ENCODE assay signal across 30 cellular contexts in genomic region chr4:79613269-79613995, GRCh38.
"Had no signal": no experiment of that assay in that cellular context is flagged by ENCODE, and none has a peak within 500 bp of the region (broad histone marks: within the 10 kb centered on the region; RNA-seq: fewer than 3 reads in every experiment).

No MANE protein-coding gene starts in this region.

- ATAC-seq: activated CD4-positive, CD25-positive, alpha-beta regulatory T cell treated with anti-CD3 and anti-CD28 coated beads, Interleukin-2, amount 50 U/mL, for 24 hours; activated CD8-positive, alpha-beta T cell treated with anti-CD3 and anti-CD28 coated beads for 36 hours; activated T-cell treated with anti-CD3 and anti-CD28 coated beads, Interleukin-2, amount 50 U/mL, for 4 hours; activated T-helper 17 cell treated with anti-CD3 and anti-CD28 coated beads, Interleukin-2, amount 50 U/mL, for 72 hours; gastroesophageal sphincter; heart right ventricle had no signal

- H3K4me1 ChIP-seq: colonic mucosa, esophagus squamous epithelium, heart right ventricle had no signal

- H3K27ac ChIP-seq: brain microvascular endothelial cell, colonic mucosa, epithelial cell of prostate, esophagus squamous epithelium, heart right ventricle, hepatocyte, WERI-Rb-1 had no signal

- FAIRE-seq: astrocyte, bronchial epithelial cell, endometrium, endothelial cell of umbilical vein had no signal

- H3K9me3 ChIP-seq: colonic mucosa, esophagus squamous epithelium, gastroesophageal sphincter, heart right ventricle had no signal

- H3K36me3 ChIP-seq: brain microvascular endothelial cell, colonic mucosa, esophagus squamous epithelium, gastroesophageal sphincter, heart right ventricle, WERI-Rb-1 had no signal

- H3K27me3 ChIP-seq: brain microvascular endothelial cell, colonic mucosa, esophagus squamous epithelium, gastroesophageal sphincter, heart right ventricle, hepatocyte had no signal

- DNase-seq: activated B cell treated with CpG ODN at 0.5 μM for 24 hours; activated CD4-positive, alpha-beta T cell treated with anti-CD3 and anti-CD28 coated beads for 48 hours; activated CD4-positive, alpha-beta T cell treated with anti-CD3 and anti-CD28 coated beads, Interleukin-2, amount 50 U/mL, for 1 hour; activated CD4-positive, alpha-beta T cell treated with anti-CD3 and anti-CD28 coated beads, Interleukin-2, amount 50 U/mL, for 48 hours; activated CD8-positive, alpha-beta memory T cell treated with anti-CD3 and anti-CD28 coated beads for 24 hours; activated CD8-positive, alpha-beta T cell treated with anti-CD3 and anti-CD28 coated beads for 36 hours; activated effector memory CD4-positive, alpha-beta T cell treated with Interleukin-2 at 50 U/mL for 16 hours; activated gamma-delta T cell treated with Interleukin-2 at 50 U/mL for 16 hours; activated naive CD4-positive, alpha-beta T cell treated with anti-CD3 and anti-CD28 coated beads, Interleukin-2, amount 50 U/mL, for 16 hours; activated naive CD4-positive, alpha-beta T cell treated with Interleukin-2 at 50 U/mL for 16 hours; activated T-cell treated with anti-CD3 and anti-CD28 coated beads, Interleukin-2, amount 50 U/mL, for 4 hours; amniotic stem cell; anterior cingulate cortex; brain microvascular endothelial cell; colonic mucosa; effector CD8-positive, alpha-beta T cell; esophagus squamous epithelium; foreskin melanocyte; heart right ventricle; T1000; WERI-Rb-1 had no signal

- H3K4me3 ChIP-seq: colonic mucosa, esophagus squamous epithelium, gastroesophageal sphincter, heart right ventricle, hepatocyte had no signal
